In genomic region chr19:10043286-10043927, GRCh38 we compare ENCODE assay signal across 18 cellular contexts. TPM values are rescaled to one million over a fixed set of nuclear protein-coding genes. Genes with fewer than 3 reads are reported as not detected.
DNase-seq lines count a peak whose midpoint lies in the region; FAIRE-seq and TF ChIP-seq lines count a peak whose summit lies in the region.
"Had no signal": no experiment of that assay in that cellular context is flagged by ENCODE, and none has a peak within 500 bp of the region (broad histone marks: within the 10 kb centered on the region; RNA-seq: fewer than 3 reads in every experiment).

No MANE protein-coding gene starts in this region.

- peak overlapping the region in 1 of 2 experiments; percentile 2 for H3K4me3 ChIP-seq in mesenchymal stem cell (ENCODE audit: insufficient read depth in 1 of 2, low read depth in 1 of 2, low read length in 2 of 2)
- H3K4me3 ChIP-seq in small intestine (ENCODE audit: low read depth in 1 of 2, low read length in 2 of 2), result no peak overlapping the region
- H3K4me3 ChIP-seq in testis, result no peak overlapping the region
- H3K4me3 ChIP-seq: lung had no signal

- no peak for TF ChIP-seq POLR2A in testis (IDR thresholded peaks at IDR 0.05)

- no peak overlapping the region for H3K9ac ChIP-seq in mesenchymal stem cell (ENCODE audit: low read length)
- H3K9ac ChIP-seq: SK-N-SH had no signal

- H3K79me1 ChIP-seq in mesenchymal stem cell (replicated peaks; ENCODE audit: low read length, poor library complexity, severe bottlenecking), result no peaks in the 10 kb centered on the region

- H3K4ac ChIP-seq in mesenchymal stem cell (ENCODE audit: low read depth in 1 of 2, low read length in 2 of 2), result no peak overlapping the region

- no peak overlapping the region for H3K18ac ChIP-seq in mesenchymal stem cell (ENCODE audit: low read depth in 1 of 2, low read length in 2 of 2)

- no peak for FAIRE-seq in small intestine (lab: Jason Lieb, UNC)

- no peaks in the 10 kb centered on the region for H3K4me1 ChIP-seq in mesenchymal stem cell (ENCODE audit: control insufficient read depth, insufficient read depth, low read depth, low read length)
- H3K4me1 ChIP-seq in small intestine (ENCODE audit: control insufficient read depth in 2 of 2, insufficient read depth in 1 of 2, low read depth in 1 of 2, low read length in 1 of 2), result no peaks in the 10 kb centered on the region
- no peaks in the 10 kb centered on the region for H3K4me1 ChIP-seq in testis

- H3K36me3 ChIP-seq in mesenchymal stem cell (ENCODE audit: control insufficient read depth in 1 of 2, insufficient read depth in 2 of 2, low read depth in 1 of 2, low read length in 2 of 2) (no peaks in the 10 kb centered on the region), small intestine (ENCODE audit: control insufficient read depth in 2 of 2, insufficient read depth in 2 of 2, low read length in 2 of 2) (no peaks in the 10 kb centered on the region), testis (ENCODE audit: low read depth, missing control alignments) (no peaks in the 10 kb centered on the region)

- H3K27ac ChIP-seq in mesenchymal stem cell (ENCODE audit: low read length, poor library complexity, severe bottlenecking), result no peak overlapping the region
- no peak overlapping the region for H3K27ac ChIP-seq in small intestine (ENCODE audit: low read depth in 1 of 2, low read length in 1 of 2)
- no peak overlapping the region for H3K27ac ChIP-seq in testis
- H3K27ac ChIP-seq: C4-2B had no signal

- no peak overlapping the region for H2BK5ac ChIP-seq in mesenchymal stem cell (ENCODE audit: low read depth, low read length, poor library complexity, severe bottlenecking)

- H3K23ac ChIP-seq in mesenchymal stem cell (ENCODE audit: low read length in 2 of 2), result no peak overlapping the region

- no peak overlapping the region for H4K8ac ChIP-seq in mesenchymal stem cell (ENCODE audit: low read length)

- no peak for TF ChIP-seq CTCF in testis (IDR thresholded peaks at IDR 0.05)
- TF ChIP-seq CTCF in GM13977 (IDR thresholded peaks at IDR 0.05; ENCODE audit: extremely low read depth, insufficient read depth, missing control alignments), result no peak

- H3K14ac ChIP-seq in mesenchymal stem cell (ENCODE audit: low read length in 2 of 2), result no peak overlapping the region

- peak; percentile 60 for DNase-seq in ELR (ENCODE audit: low read depth)
- DNase-seq in LHCN-M2 (ENCODE audit: low read depth), result peak; percentile 48
- peak; percentile 53 for DNase-seq in astrocyte of the hippocampus (ENCODE audit: low read depth, low spot score)
- DNase-seq in mesenchymal stem cell, result peak; percentile 62
- DNase-seq in small intestine, result no peak
- no peak for DNase-seq in testis
- DNase-seq in NCI-H1105 treated with DMSO at 0.1 percent for 48 hours (lab: John Stamatoyannopoulos, UW), result no peak
- no peak for DNase-seq in GM13977 (ENCODE audit: low spot score)
- DNase-seq: activated naive CD4-positive, alpha-beta T cell treated with Interleukin-2 at 50 U/mL for 16 hours; cerebellar nuclear complex; GDM1; KBM-7; NCI-H187 treated with DMSO at 0.1 percent for 48 hours; SK-N-SH had no signal

- H3K9me3 ChIP-seq in mesenchymal stem cell (ENCODE audit: control insufficient read depth, low read length) (peaks cover 63% of the 10 kb centered on the region), small intestine (ENCODE audit: control insufficient read depth, low read depth) (no peaks in the 10 kb centered on the region), testis (no peaks in the 10 kb centered on the region)

- H3K4me2 ChIP-seq in mesenchymal stem cell (ENCODE audit: low read length, poor library complexity, severe bottlenecking), result no peak overlapping the region
- H3K4me2 ChIP-seq: SK-N-SH had no signal

- no peak overlapping the region for H2AFZ ChIP-seq in mesenchymal stem cell (ENCODE audit: low read depth, low read length)

- no peak overlapping the region for H2AK5ac ChIP-seq in mesenchymal stem cell (ENCODE audit: low read length, severe bottlenecking)

- intact Hi-C loops in testis (cut with DNase I; ENCODE audit: low total_unique reads), result no loop called here

- no peak overlapping the region for H2BK15ac ChIP-seq in mesenchymal stem cell (ENCODE audit: low read depth, poor library complexity, severe bottlenecking)

- in situ Hi-C loops in GM13977 (cut with MboI; ENCODE audit: low pct_unique_long_range_greater_than_20kb, low sequenced_read_pairs, unreplicated experiment), result no loop called here

- no peak overlapping the region for H2BK120ac ChIP-seq in mesenchymal stem cell (ENCODE audit: low read depth, low read length)

- no peak overlapping the region for H4K91ac ChIP-seq in mesenchymal stem cell (ENCODE audit: low read length)

- 72% methylated on average over 4 of the region's 4 CpGs for WGBS in mesenchymal stem cell
- 72 to 74% (median 73%) methylated on average over 4 of the region's 4 CpGs for WGBS in small intestine, 3 donors
- WGBS in testis, 2 donors, result 50 to 57% methylated on average over 4 of the region's 4 CpGs

- H3K27me3 ChIP-seq in mesenchymal stem cell (ENCODE audit: control insufficient read depth in 1 of 2, insufficient read depth in 1 of 2, low read length in 2 of 2), result peaks cover under 1 to 25% of the 10 kb centered on the region in 2 experiments
- H3K27me3 ChIP-seq in small intestine (ENCODE audit: control insufficient read depth in 2 of 2, insufficient read depth in 2 of 2, low read length in 2 of 2), result peaks cover 0 to 7% of the 10 kb centered on the region in 2 donors
- H3K27me3 ChIP-seq in testis, result no peaks in the 10 kb centered on the region

- H2BK12ac ChIP-seq in mesenchymal stem cell (ENCODE audit: low read length in 2 of 2), result no peak overlapping the region

RNA-seq across cellular contexts. Expression of gene RDH8, which starts 30.1 kb away (rescaled TPM):
- total RNA-seq in LHCN-M2 (2014; rRNA removed) (not detected in 2 replicates), testis (1 to 10 TPM in 1 of 2 donors, not detected in 1; 1.7 TPM)
- polyA plus RNA-seq in LHCN-M2 (2012), result not detected
- polyA plus RNA-seq in mesenchymal stem cell (2013, experiment 1 of 2), result not detected
- polyA plus RNA-seq in mesenchymal stem cell (2013, experiment 2 of 2), result not detected
- polyA plus RNA-seq in small intestine (not detected), testis (ENCODE audit: insufficient read depth, low read depth, low replicate concordance) (3.7 TPM)
- total RNA-seq: epithelial cell of proximal tubule, lung, WTC11 had no signal
- polyA plus RNA-seq: lung, SK-N-SH had no signal

RNA-seq across cellular contexts. Expression of gene COL5A3, which starts 33.1 kb away (rescaled TPM):
- total RNA-seq in LHCN-M2 (2014; rRNA removed) (0.58 and 0.80 TPM in 2 replicates), testis (1 to 10 TPM; 5.5 to 7.0 TPM)
- 0.18 TPM for polyA plus RNA-seq in LHCN-M2 (2012)
- polyA plus RNA-seq in mesenchymal stem cell (2013, experiment 1 of 2), result 4.7 TPM
- polyA plus RNA-seq in mesenchymal stem cell (2013, experiment 2 of 2), result 4.2 TPM
- polyA plus RNA-seq in small intestine (1 to 10 TPM in 1 of 3 donors, under 1 TPM in 2; 0.54 to 6.1 (median 0.67) TPM), testis (ENCODE audit: insufficient read depth, low read depth, low replicate concordance) (7.6 TPM)

RNA-seq across cellular contexts. Expression of gene SHFL, which starts 42.7 kb away (rescaled TPM):
- total RNA-seq in LHCN-M2 (2014; rRNA removed) (29.0 and 29.5 TPM in 2 replicates), testis (10 to 100 TPM; 20.4 to 25.8 TPM)
- polyA plus RNA-seq in LHCN-M2 (2012), result 21.6 TPM
- 41.6 TPM for polyA plus RNA-seq in mesenchymal stem cell (2013, experiment 1 of 2)
- polyA plus RNA-seq in mesenchymal stem cell (2013, experiment 2 of 2), result 41.6 TPM
- polyA plus RNA-seq in small intestine (10 to 100 TPM; 32.5 to 60.8 (median 40.5) TPM), testis (ENCODE audit: insufficient read depth, low read depth, low replicate concordance) (18.7 TPM)

RNA-seq across cellular contexts. Expression of gene ANGPTL6, which starts 59.1 kb away (rescaled TPM):
- total RNA-seq in LHCN-M2 (2014; rRNA removed), result 0.06 and 0.19 TPM in 2 replicates
- polyA plus RNA-seq in LHCN-M2 (2012), result 0.21 TPM
- 0.11 TPM for polyA plus RNA-seq in mesenchymal stem cell (2013, experiment 1 of 2)
- polyA plus RNA-seq in mesenchymal stem cell (2013, experiment 2 of 2), result 0.16 TPM
- under 1 TPM; 0.45 to 0.72 (median 0.54) TPM for polyA plus RNA-seq in small intestine
- total RNA-seq in testis, result 1 to 10 TPM; 7.6 to 8.7 TPM
- polyA plus RNA-seq in testis (ENCODE audit: insufficient read depth, low read depth, low replicate concordance), result 3.0 TPM

Comparison
In these comparisons a context has a peak if more than half of its experiments do, and no peak if none do; other contexts are left out.
1. DNase-seq: peak in ELR (single experiment), LHCN-M2 (single experiment), astrocyte of the hippocampus (single experiment) and mesenchymal stem cell (single experiment); none in small intestine (single experiment), testis (single experiment), NCI-H1105 treated with DMSO at 0.1 percent for 48 hours (single experiment) and GM13977 (single experiment).